16 cellular contexts compared by ENCODE assay signal in the genomic region with DNA sequence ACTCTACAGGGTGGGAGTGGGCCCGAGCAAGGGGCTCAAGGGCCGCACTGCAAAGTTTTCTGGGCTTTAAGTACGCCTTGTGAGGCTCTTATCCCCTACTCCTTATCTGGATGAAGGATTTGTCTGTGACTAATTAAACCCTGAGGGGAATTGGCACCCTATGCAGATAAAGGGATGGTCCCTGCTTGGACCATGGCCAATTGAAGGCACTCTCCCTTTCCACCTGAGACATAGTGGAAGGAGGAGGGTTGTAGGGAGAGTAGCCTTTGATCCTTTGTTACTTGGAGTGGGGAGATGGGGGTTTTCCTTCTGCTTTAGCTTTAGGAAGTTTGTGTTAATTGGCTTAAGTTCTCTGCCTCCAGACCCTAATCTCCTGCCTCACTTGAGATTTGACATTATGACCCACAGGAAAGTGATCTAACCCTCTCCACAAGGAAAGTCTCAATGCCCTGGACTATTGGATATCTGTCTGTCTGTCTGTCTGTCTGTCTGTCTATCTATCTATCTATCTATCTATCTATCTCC.
DNase-seq lines count a peak whose midpoint lies in the region; ATAC-seq and TF ChIP-seq lines count a peak whose summit lies in the region.
"Had no signal": no experiment of that assay in that cellular context is flagged by ENCODE, and none has a peak within 500 bp of the region (broad histone marks: within the 10 kb centered on the region; RNA-seq: fewer than 3 reads in every experiment).

No MANE protein-coding gene starts in this region.

- ATAC-seq in GM19351 (IDR thresholded peaks at IDR 0.05; ENCODE audit: unreplicated experiment), result no peak

- H3K27me3 Mint-ChIP-seq in endodermal cell (ENCODE audit: insufficient read depth) (peaks cover 67% of the 10 kb centered on the region), mesothelial cell of epicardium (ENCODE audit: low read depth) (peaks cover 1% of the 10 kb centered on the region)
- H3K27me3 Mint-ChIP-seq: CD8-positive, alpha-beta memory T cell had no signal

- no peaks in the 10 kb centered on the region for H3K9me3 Mint-ChIP-seq in endodermal cell
- no peaks in the 10 kb centered on the region for H3K9me3 Mint-ChIP-seq in mesothelial cell of epicardium

- WGBS in endodermal cell (ENCODE audit: insufficient coverage in 1 of 2, insufficient read length in 1 of 2), 2 experiments, result 47 to 92% methylated on average over 2 to 3 of the region's 3 CpGs

- no peak overlapping the region for H3K4me3 ChIP-seq in endodermal cell (ENCODE audit: low read length)
- H3K4me3 ChIP-seq: BLaER1 had no signal

- H3K4me1 ChIP-seq in endodermal cell (ENCODE audit: control insufficient read depth, insufficient read depth, low read length), result no peaks in the 10 kb centered on the region
- H3K4me1 ChIP-seq: BLaER1 had no signal

- TF ChIP-seq CTCF in endodermal cell (conservative IDR thresholded peaks at IDR 0.05) (no peak), mesothelial cell of epicardium (IDR thresholded peaks at IDR 0.05; ENCODE audit: unreplicated experiment) (no peak), GM10266 (IDR thresholded peaks at IDR 0.05; ENCODE audit: control insufficient read depth, insufficient read depth, low read depth, missing control alignments) (no peak)

- H3K4me3 Mint-ChIP-seq in endodermal cell (no peak overlapping the region), mesothelial cell of epicardium (no peak overlapping the region)
- H3K4me3 Mint-ChIP-seq: CD8-positive, alpha-beta memory T cell had no signal

- no peaks in the 10 kb centered on the region for H3K9me3 ChIP-seq in endodermal cell (ENCODE audit: control insufficient read depth, low read length)
- H3K9me3 ChIP-seq: BLaER1 had no signal

- H3K27ac ChIP-seq in endodermal cell (ENCODE audit: low read depth, low read length), result no peak overlapping the region
- H3K27ac ChIP-seq: BLaER1, HL-60 had no signal

- H3K27ac Mint-ChIP-seq in endodermal cell (no peak overlapping the region), mesothelial cell of epicardium (peak overlapping the region; percentile 62)
- H3K27ac Mint-ChIP-seq: CD8-positive, alpha-beta memory T cell had no signal

- no peaks in the 10 kb centered on the region for H3K36me3 Mint-ChIP-seq in endodermal cell (ENCODE audit: low read depth)
- no peaks in the 10 kb centered on the region for H3K36me3 Mint-ChIP-seq in mesothelial cell of epicardium
- H3K36me3 Mint-ChIP-seq: CD8-positive, alpha-beta memory T cell had no signal

- peaks cover 36% of the 10 kb centered on the region for H3K27me3 ChIP-seq in endodermal cell (ENCODE audit: control insufficient read depth, insufficient read depth, low read length, poor library complexity, severe bottlenecking)
- H3K27me3 ChIP-seq: BLaER1 had no signal

- H3K4me1 Mint-ChIP-seq in endodermal cell (peaks cover 18% of the 10 kb centered on the region), mesothelial cell of epicardium (peaks cover 35% of the 10 kb centered on the region)
- H3K4me1 Mint-ChIP-seq: CD8-positive, alpha-beta memory T cell had no signal

- H3K36me3 ChIP-seq in endodermal cell (ENCODE audit: control insufficient read depth, insufficient read depth, low read length), result no peaks in the 10 kb centered on the region
- H3K36me3 ChIP-seq: BLaER1 had no signal

- H3K9ac ChIP-seq in endodermal cell (ENCODE audit: extremely low read depth, low read length, poor library complexity, severe bottlenecking), result no peak overlapping the region
- H3K9ac ChIP-seq: BLaER1 had no signal

- DNase-seq in ELF-1 (ENCODE audit: low read depth, low spot score), result peak; percentile 74
- peak; percentile 62 for DNase-seq in NCI-H82 treated with DMSO at 0.1 percent for 48 hours (lab: John Stamatoyannopoulos, UW; ENCODE audit: unreplicated experiment)
- DNase-seq in endodermal cell, result peak; percentile 71
- no peak for DNase-seq in mesothelial cell of epicardium (ENCODE audit: low spot score in 2 of 2, unreplicated experiment in 2 of 2)
- no peak for DNase-seq in GM10266 (ENCODE audit: extremely low spot score)
- no peak for DNase-seq in NCI-H1092 (lab: John Stamatoyannopoulos, UW)
- DNase-seq in NCI-H2196 treated with DMSO at 0.1 percent for 48 hours (lab: John Stamatoyannopoulos, UW; ENCODE audit: unreplicated experiment), result no peak
- DNase-seq: 8988T; AML-193; CD8-positive, alpha-beta memory T cell; DMS79 treated with DMSO at 0.1 percent for 48 hours; GF-D8; H7 had no signal

Comparison
In these comparisons a context has a peak if more than half of its experiments do, and no peak if none do; other contexts are left out.
1. DNase-seq: peak in ELF-1 (single experiment), NCI-H82 treated with DMSO at 0.1 percent for 48 hours (single experiment) and endodermal cell (single experiment); none in mesothelial cell of epicardium (0 of 2), GM10266 (single experiment), NCI-H1092 (single experiment) and NCI-H2196 treated with DMSO at 0.1 percent for 48 hours (single experiment).